In the genomic region with DNA sequence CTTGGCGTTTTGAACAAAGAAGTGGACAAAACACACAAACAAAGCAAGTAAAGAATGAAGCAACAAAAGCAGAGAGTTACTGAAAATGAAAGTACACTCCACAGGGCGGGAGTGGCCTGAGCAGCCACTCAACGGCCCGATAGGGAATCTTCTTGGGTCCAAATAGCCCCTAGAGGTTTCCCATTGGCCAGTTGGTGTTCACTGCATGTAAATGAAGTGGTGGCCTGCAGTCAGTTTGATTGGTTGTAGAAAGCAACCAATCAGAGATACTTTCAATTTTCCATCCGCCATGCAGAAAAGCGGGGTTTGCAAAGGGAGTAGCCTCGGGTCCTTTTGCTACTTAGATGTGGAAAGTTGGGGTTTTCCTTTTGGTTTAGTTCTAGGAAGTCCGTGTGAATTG, we compare ENCODE assay signal across 13 cellular contexts. TPM values are rescaled to one million over a fixed set of nuclear protein-coding genes. Genes with fewer than 3 reads are reported as not detected.
A peak's percentile ranks its signal among the peaks of the same experiment; 100 is the strongest.
DNase-seq lines count a peak whose midpoint lies in the region; ATAC-seq and TF ChIP-seq lines count a peak whose summit lies in the region.
"Had no signal": no experiment of that assay in that cellular context is flagged by ENCODE, and none has a peak within 500 bp of the region (broad histone marks: within the 10 kb centered on the region; RNA-seq: fewer than 3 reads in every experiment).

No MANE protein-coding gene starts in this region.

- no peaks in the 10 kb centered on the region for H3K36me3 Mint-ChIP-seq in T-helper 17 cell (ENCODE audit: low read depth)
- H3K36me3 Mint-ChIP-seq: CD4-positive, CD25-positive, alpha-beta regulatory T cell had no signal

- H3K4me1 Mint-ChIP-seq in T-helper 17 cell: peaks cover 2% of the 10 kb centered on the region
- H3K4me1 Mint-ChIP-seq: CD4-positive, CD25-positive, alpha-beta regulatory T cell had no signal

- H3K27ac ChIP-seq in tibial nerve: no peak overlapping the region

- ATAC-seq in T-helper 17 cell: peak; percentile 71
- no peak for ATAC-seq in GM18498 (IDR thresholded peaks at IDR 0.05; ENCODE audit: unreplicated experiment)
- ATAC-seq in HG03565 (IDR thresholded peaks at IDR 0.05; ENCODE audit: unreplicated experiment): no peak

- DNase-seq in Caki2 (ENCODE audit: low read depth) (peak; percentile 88), NCI-H2081 (lab: John Stamatoyannopoulos, UW) (peak; percentile 60 to 87), T-helper 17 cell (no peak), medulla oblongata (ENCODE audit: extremely low spot score) (peak; percentile 83), SW 1271 (lab: John Stamatoyannopoulos, UW) (no peak), tibial nerve (ENCODE audit: low spot score in 2 of 2) (no peak)
- DNase-seq: CD4-positive, CD25-positive, alpha-beta regulatory T cell; NCI-H1105 had no signal

- peaks cover 13% of the 10 kb centered on the region for H3K27me3 Mint-ChIP-seq in T-helper 17 cell
- H3K27me3 Mint-ChIP-seq: stimulated activated naive CD8-positive, alpha-beta T cell treated with anti-CD3 and anti-CD28 coated beads, Interleukin-15, Interleukin-2, amounts not matched to agents 100 ng/mL and 50 ng/mL, for 24 hours had no signal

- H3K4me1 ChIP-seq in tibial nerve: no peaks in the 10 kb centered on the region

- H3K4me3 Mint-ChIP-seq in T-helper 17 cell: no peak overlapping the region
- H3K4me3 Mint-ChIP-seq: CD4-positive, CD25-positive, alpha-beta regulatory T cell; stimulated activated naive CD8-positive, alpha-beta T cell treated with anti-CD3 and anti-CD28 coated beads, Interleukin-15, Interleukin-2, amounts not matched to agents 100 ng/mL and 50 ng/mL, for 24 hours; T-helper 1 cell treated with Interleukin-12 subunit alpha and Interleukin-12 subunit beta and Interleukin-4 antibody, amounts not matched to agents 30 μg/mL and 1 μg/mL, for 36 hours had no signal

- TF ChIP-seq EP300 in tibial nerve (IDR thresholded peaks at IDR 0.05): no peak

- H3K4me3 ChIP-seq in tibial nerve: no peak overlapping the region
- H3K4me3 ChIP-seq: smooth muscle cell had no signal

- H3K36me3 ChIP-seq in tibial nerve: peaks cover 0 to 70% (median 0%) of the 10 kb centered on the region in 3 donors

- no peaks in the 10 kb centered on the region for H3K27me3 ChIP-seq in tibial nerve

- no peak for TF ChIP-seq CTCF in tibial nerve (IDR thresholded peaks at IDR 0.05)

- in situ Hi-C loops in Caki2 (cut with HindIII; ENCODE audit: low pct_unique_long_range_greater_than_20kb, low sequenced_read_pairs): no loop called here

- 83 to 87% methylated on average over 8 of the region's 8 CpGs for WGBS in tibial nerve, 2 donors

- H3K27ac Mint-ChIP-seq in T-helper 17 cell: no peak overlapping the region
- H3K27ac Mint-ChIP-seq: CD4-positive, CD25-positive, alpha-beta regulatory T cell; stimulated activated naive CD8-positive, alpha-beta T cell treated with anti-CD3 and anti-CD28 coated beads, Interleukin-15, Interleukin-2, amounts not matched to agents 100 ng/mL and 50 ng/mL, for 24 hours; T-helper 1 cell treated with Interleukin-12 subunit alpha and Interleukin-12 subunit beta and Interleukin-4 antibody, amounts not matched to agents 30 μg/mL and 1 μg/mL, for 36 hours had no signal

- no peak for TF ChIP-seq POLR2A in tibial nerve (IDR thresholded peaks at IDR 0.05)

- H3K9me3 ChIP-seq in T-helper 17 cell (ENCODE audit: control insufficient read depth, low read length, poor library complexity, severe bottlenecking) (no peaks in the 10 kb centered on the region), tibial nerve (no peaks in the 10 kb centered on the region)

RNA-seq across cellular contexts. Expression of gene CYBRD1, which starts 31.6 kb away (rescaled TPM):
- total RNA-seq in Caki2 (2014; rRNA removed; shearing (Covaris generic); ENCODE audit: low replicate concordance): not detected in 2 replicates
- total RNA-seq in T-helper 17 cell (1 to 10 TPM in 1 of 2 donors, under 1 TPM in 1; 0.44 to 1.3 TPM), tibial nerve (100 to 1,000 TPM; 215 to 471 (median 401) TPM)

Comparison
In these comparisons a context has a peak if more than half of its experiments do, and no peak if none do; other contexts are left out.
1. DNase-seq: peak in Caki2 (single experiment), NCI-H2081 (2 of 2) and medulla oblongata (single experiment); none in T-helper 17 cell (0 of 3), SW 1271 (0 of 2) and tibial nerve (0 of 2).
2. RNA of gene CYBRD1, which starts 31.6 kb away (total RNA-seq): 215 to 471 TPM in tibial nerve; 0.44 to 1.3 TPM in T-helper 17 cell and not detected in Caki2; every median in the first group is over 10 times any median in the second.